20 cellular contexts compared by ENCODE assay signal in the genomic region with DNA sequence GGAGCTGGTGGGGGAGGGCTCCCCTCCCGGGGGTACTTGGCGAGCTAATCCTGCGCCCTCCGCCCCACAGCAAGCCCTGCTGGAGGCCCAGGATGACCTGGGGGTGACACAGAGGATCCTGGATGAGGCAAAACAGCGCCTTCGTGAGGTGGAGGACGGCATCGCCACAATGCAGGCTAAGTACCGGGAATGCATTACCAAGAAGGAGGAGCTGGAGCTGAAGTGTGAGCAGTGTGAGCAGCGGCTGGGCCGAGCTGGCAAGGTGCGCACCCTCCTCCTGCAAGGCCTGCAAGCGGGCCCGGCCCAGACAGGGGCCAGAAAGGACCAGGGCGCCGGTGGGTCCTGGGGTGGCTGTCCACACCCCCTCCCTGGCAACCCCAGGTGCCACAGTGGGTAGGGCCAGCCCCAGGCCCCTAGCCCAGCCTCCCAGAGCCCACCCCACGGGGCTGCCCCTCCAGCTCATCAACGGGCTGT. TPM values are rescaled to one million over a fixed set of nuclear protein-coding genes. Genes with fewer than 3 reads are reported as not detected.
DNase-seq lines count a peak whose midpoint lies in the region; ATAC-seq and TF ChIP-seq lines count a peak whose summit lies in the region.
"Had no signal": no experiment of that assay in that cellular context is flagged by ENCODE, and none has a peak within 500 bp of the region (broad histone marks: within the 10 kb centered on the region; RNA-seq: fewer than 3 reads in every experiment).

No MANE protein-coding gene starts in this region.

- peak overlapping the region; percentile 56 for H3K14ac ChIP-seq in neuronal stem cell (ENCODE audit: low read length)

- H3K79me1 ChIP-seq in neuronal stem cell (ENCODE audit: low read depth, low read length): peaks cover 8% of the 10 kb centered on the region

- H3K4me1 ChIP-seq in OCI-LY1 (ENCODE audit: insufficient read depth, low read length, severe bottlenecking) (no peaks in the 10 kb centered on the region), neuronal stem cell (ENCODE audit: control insufficient read depth in 2 of 2, insufficient read depth in 1 of 2, low read depth in 1 of 2, low read length in 2 of 2) (peaks cover 0 to 4% of the 10 kb centered on the region in 2 donors)
- H3K4me1 ChIP-seq: ascending aorta, heart right ventricle had no signal

- H3K9me2 ChIP-seq in OCI-LY1 (ENCODE audit: low read depth, low read length): no peaks in the 10 kb centered on the region

- H3K79me2 ChIP-seq in OCI-LY1 (ENCODE audit: insufficient read depth, low read length): no peaks in the 10 kb centered on the region

- intact Hi-C loops in activated CD8-positive, alpha-beta T cell treated with anti-CD3 and anti-CD28 coated beads for 36 hours (cut with micrococcal nuclease): no loop called here

- CTCF ChIA-PET in activated CD8-positive, alpha-beta T cell treated with anti-CD3 and anti-CD28 coated beads for 36 hours (lab: Charles Lee): interaction anchor here (1.0 to 1.2 kb wide), 2 partner anchors 24 to 58 kb away, joined by 3 read pairs; no protein-coding TSS in a partner anchor
- CTCF ChIA-PET in activated CD8-positive, alpha-beta T cell treated with anti-CD3 and anti-CD28 coated beads, Interleukin-2, amount 10 ng/mL, durations not matched to agents 7 days and 5 days (lab: Charles Lee): interaction anchor here (1.2 to 1.6 kb wide), 4 partner anchors 9 to 110 kb away, joined by 3 to 4 read pairs (median 4); a partner anchor contains a TSS

- no peaks in the 10 kb centered on the region for H3K4me1 Mint-ChIP-seq in activated CD8-positive, alpha-beta T cell treated with anti-CD3 and anti-CD28 coated beads for 36 hours (ENCODE audit: low read depth)
- peaks cover 5% of the 10 kb centered on the region for H3K4me1 Mint-ChIP-seq in activated CD8-positive, alpha-beta T cell treated with anti-CD3 and anti-CD28 coated beads, Interleukin-2, amount 10 ng/mL, durations not matched to agents 7 days and 5 days (ENCODE audit: low read depth)
- H3K4me1 Mint-ChIP-seq in endothelial cell (ENCODE audit: unreplicated experiment): no peaks in the 10 kb centered on the region
- no peaks in the 10 kb centered on the region for H3K4me1 Mint-ChIP-seq in stimulated activated effector memory CD8-positive, alpha-beta T cell treated with anti-CD3 and anti-CD28 coated beads, Interleukin-12 subunit alpha, Interleukin-12 subunit beta, amount 100 ng/mL, for 72 hours
- no peaks in the 10 kb centered on the region for H3K4me1 Mint-ChIP-seq in T-helper 2 cell treated with Interferon-gamma antibody and Interleukin-4, amounts not matched to agents 5 μg/mL and 100 μg/mL, for 36 hours (ENCODE audit: low read depth)
- H3K4me1 Mint-ChIP-seq: activated T-helper 17 cell treated with anti-CD3 and anti-CD28 coated beads, Interleukin-2, amount 50 U/mL, for 72 hours; B cell had no signal

- H3K27ac Mint-ChIP-seq in activated CD8-positive, alpha-beta T cell treated with anti-CD3 and anti-CD28 coated beads for 36 hours: no peak overlapping the region
- no peak overlapping the region for H3K27ac Mint-ChIP-seq in activated CD8-positive, alpha-beta T cell treated with anti-CD3 and anti-CD28 coated beads, Interleukin-2, amount 10 ng/mL, durations not matched to agents 7 days and 5 days
- no peak overlapping the region for H3K27ac Mint-ChIP-seq in endothelial cell (ENCODE audit: unreplicated experiment)
- H3K27ac Mint-ChIP-seq in stimulated activated effector memory CD8-positive, alpha-beta T cell treated with anti-CD3 and anti-CD28 coated beads, Interleukin-12 subunit alpha, Interleukin-12 subunit beta, amount 100 ng/mL, for 72 hours: no peak overlapping the region
- no peak overlapping the region for H3K27ac Mint-ChIP-seq in T-helper 2 cell treated with Interferon-gamma antibody and Interleukin-4, amounts not matched to agents 5 μg/mL and 100 μg/mL, for 36 hours
- H3K27ac Mint-ChIP-seq: activated naive CD8-positive, alpha-beta T cell; activated T-helper 17 cell treated with anti-CD3 and anti-CD28 coated beads, Interleukin-2, amount 50 U/mL, for 72 hours had no signal

- peak overlapping the region; percentile 11 for H3K4ac ChIP-seq in neuronal stem cell (ENCODE audit: low read length)

- no peaks in the 10 kb centered on the region for H3K9me3 ChIP-seq in OCI-LY1 (ENCODE audit: low read length)
- H3K9me3 ChIP-seq in neuronal stem cell (replicated peaks in 1 of 2; ENCODE audit: control insufficient read depth in 2 of 2, insufficient read depth in 1 of 2, low read depth in 1 of 2, low read length in 2 of 2): no peaks in the 10 kb centered on the region
- H3K9me3 ChIP-seq: ascending aorta, heart right ventricle had no signal

- peak overlapping the region; percentile 81 for H2AK5ac ChIP-seq in neuronal stem cell (ENCODE audit: low read depth, low read length)

- H4K20me1 ChIP-seq in OCI-LY1 (ENCODE audit: insufficient read depth, low read length): no peaks in the 10 kb centered on the region

- H3K27ac ChIP-seq in OCI-LY1 (ENCODE audit: low read depth, low read length, poor library complexity, severe bottlenecking): no peak overlapping the region
- no peak overlapping the region for H3K27ac ChIP-seq in neuronal stem cell (replicated peaks; ENCODE audit: low read length)
- H3K27ac ChIP-seq: ascending aorta, heart right ventricle had no signal

- peaks cover 7% of the 10 kb centered on the region for H3K36me3 Mint-ChIP-seq in activated CD8-positive, alpha-beta T cell treated with anti-CD3 and anti-CD28 coated beads for 36 hours (ENCODE audit: low read depth)
- peaks cover 6% of the 10 kb centered on the region for H3K36me3 Mint-ChIP-seq in activated CD8-positive, alpha-beta T cell treated with anti-CD3 and anti-CD28 coated beads, Interleukin-2, amount 10 ng/mL, durations not matched to agents 7 days and 5 days (ENCODE audit: low read depth)
- no peaks in the 10 kb centered on the region for H3K36me3 Mint-ChIP-seq in endothelial cell (ENCODE audit: low read depth, unreplicated experiment)
- H3K36me3 Mint-ChIP-seq in stimulated activated effector memory CD8-positive, alpha-beta T cell treated with anti-CD3 and anti-CD28 coated beads, Interleukin-12 subunit alpha, Interleukin-12 subunit beta, amount 100 ng/mL, for 72 hours: peaks cover 15% of the 10 kb centered on the region
- peaks cover 6% of the 10 kb centered on the region for H3K36me3 Mint-ChIP-seq in T-helper 2 cell treated with Interferon-gamma antibody and Interleukin-4, amounts not matched to agents 5 μg/mL and 100 μg/mL, for 36 hours (ENCODE audit: low read depth)

- H3K27me3 ChIP-seq in OCI-LY1 (ENCODE audit: insufficient read depth, low read length): no peaks in the 10 kb centered on the region
- no peaks in the 10 kb centered on the region for H3K27me3 ChIP-seq in neuronal stem cell (ENCODE audit: control insufficient read depth in 3 of 3, insufficient read depth in 3 of 3, low read depth in 1 of 3, low read length in 3 of 3)
- H3K27me3 ChIP-seq: ascending aorta, heart right ventricle had no signal

- H3F3A ChIP-seq in OCI-LY1 (ENCODE audit: insufficient read depth, low read length): no peaks in the 10 kb centered on the region

- H3K36me3 ChIP-seq in OCI-LY1 (ENCODE audit: insufficient read depth, low read length): no peaks in the 10 kb centered on the region
- no peaks in the 10 kb centered on the region for H3K36me3 ChIP-seq in neuronal stem cell (replicated peaks in 1 of 2; ENCODE audit: control insufficient read depth in 2 of 2, insufficient read depth in 2 of 2, low read length in 2 of 2)

- TF ChIP-seq CTCF in activated CD8-positive, alpha-beta T cell treated with anti-CD3 and anti-CD28 coated beads for 36 hours (IDR thresholded peaks at IDR 0.05): peak; percentile 17
- peak; percentile 17; the same call in 1 of the 2 replicates for TF ChIP-seq CTCF in OCI-LY1 (IDR thresholded peaks at IDR 0.05; ENCODE audit: low read length)
- no peak for TF ChIP-seq CTCF in endothelial cell (IDR thresholded peaks at IDR 0.05; ENCODE audit: unreplicated experiment)

- no peaks in the 10 kb centered on the region for H3K27me3 Mint-ChIP-seq in activated CD8-positive, alpha-beta T cell treated with anti-CD3 and anti-CD28 coated beads for 36 hours
- H3K27me3 Mint-ChIP-seq in activated CD8-positive, alpha-beta T cell treated with anti-CD3 and anti-CD28 coated beads, Interleukin-2, amount 10 ng/mL, durations not matched to agents 7 days and 5 days (ENCODE audit: low read depth): no peaks in the 10 kb centered on the region
- peaks cover 10% of the 10 kb centered on the region for H3K27me3 Mint-ChIP-seq in endothelial cell (ENCODE audit: unreplicated experiment)
- H3K27me3 Mint-ChIP-seq in T-helper 2 cell treated with Interferon-gamma antibody and Interleukin-4, amounts not matched to agents 5 μg/mL and 100 μg/mL, for 36 hours (ENCODE audit: low read depth): no peaks in the 10 kb centered on the region
- H3K27me3 Mint-ChIP-seq: activated naive CD8-positive, alpha-beta T cell; activated T-helper 17 cell treated with anti-CD3 and anti-CD28 coated beads, Interleukin-2, amount 50 U/mL, for 72 hours; B cell had no signal

- H3K23ac ChIP-seq in neuronal stem cell (ENCODE audit: low read depth, low read length, poor library complexity): peak overlapping the region; percentile 89

- no peak overlapping the region for H3K4me3 Mint-ChIP-seq in activated CD8-positive, alpha-beta T cell treated with anti-CD3 and anti-CD28 coated beads for 36 hours
- no peak overlapping the region for H3K4me3 Mint-ChIP-seq in activated CD8-positive, alpha-beta T cell treated with anti-CD3 and anti-CD28 coated beads, Interleukin-2, amount 10 ng/mL, durations not matched to agents 7 days and 5 days
- H3K4me3 Mint-ChIP-seq in endothelial cell (ENCODE audit: unreplicated experiment): no peak overlapping the region
- no peak overlapping the region for H3K4me3 Mint-ChIP-seq in stimulated activated effector memory CD8-positive, alpha-beta T cell treated with anti-CD3 and anti-CD28 coated beads, Interleukin-12 subunit alpha, Interleukin-12 subunit beta, amount 100 ng/mL, for 72 hours
- H3K4me3 Mint-ChIP-seq in T-helper 2 cell treated with Interferon-gamma antibody and Interleukin-4, amounts not matched to agents 5 μg/mL and 100 μg/mL, for 36 hours: no peak overlapping the region
- H3K4me3 Mint-ChIP-seq: activated naive CD8-positive, alpha-beta T cell; activated T-helper 17 cell treated with anti-CD3 and anti-CD28 coated beads, Interleukin-2, amount 50 U/mL, for 72 hours; B cell had no signal

- H3K4me3 ChIP-seq in OCI-LY1 (ENCODE audit: low read depth, low read length, poor library complexity, severe bottlenecking): no peak overlapping the region
- H3K4me3 ChIP-seq in neuronal stem cell (ENCODE audit: low read length in 2 of 2): no peak overlapping the region
- H3K4me3 ChIP-seq: ascending aorta, heart right ventricle had no signal

- peak overlapping the region; percentile 53 for H2BK5ac ChIP-seq in neuronal stem cell (ENCODE audit: low read length)

- POLR2A ChIA-PET in activated CD8-positive, alpha-beta T cell treated with anti-CD3 and anti-CD28 coated beads for 36 hours (lab: Charles Lee): interaction anchor here (1.6 to 2.0 kb wide), 2 partner anchors 18 kb away, joined by 4 to 5 read pairs; no protein-coding TSS in a partner anchor
- POLR2A ChIA-PET in activated CD8-positive, alpha-beta T cell treated with anti-CD3 and anti-CD28 coated beads, Interleukin-2, amount 10 ng/mL, durations not matched to agents 7 days and 5 days (lab: Charles Lee): interaction anchor here (1.0 kb wide), 1 partner anchor 14 kb away, joined by 3 read pairs; no protein-coding TSS in a partner anchor

- peak overlapping the region; percentile 80 for H3K18ac ChIP-seq in neuronal stem cell (ENCODE audit: low read length)

- no peaks in the 10 kb centered on the region for H3K9me3 Mint-ChIP-seq in activated CD8-positive, alpha-beta T cell treated with anti-CD3 and anti-CD28 coated beads for 36 hours
- no peaks in the 10 kb centered on the region for H3K9me3 Mint-ChIP-seq in activated CD8-positive, alpha-beta T cell treated with anti-CD3 and anti-CD28 coated beads, Interleukin-2, amount 10 ng/mL, durations not matched to agents 7 days and 5 days (ENCODE audit: insufficient read depth)
- H3K9me3 Mint-ChIP-seq in endothelial cell (ENCODE audit: unreplicated experiment): no peaks in the 10 kb centered on the region
- H3K9me3 Mint-ChIP-seq in stimulated activated effector memory CD8-positive, alpha-beta T cell treated with anti-CD3 and anti-CD28 coated beads, Interleukin-12 subunit alpha, Interleukin-12 subunit beta, amount 100 ng/mL, for 72 hours: no peaks in the 10 kb centered on the region
- no peaks in the 10 kb centered on the region for H3K9me3 Mint-ChIP-seq in T-helper 2 cell treated with Interferon-gamma antibody and Interleukin-4, amounts not matched to agents 5 μg/mL and 100 μg/mL, for 36 hours
- H3K9me3 Mint-ChIP-seq: activated T-helper 17 cell treated with anti-CD3 and anti-CD28 coated beads, Interleukin-2, amount 50 U/mL, for 72 hours had no signal

- peak overlapping the region; percentile 72 for H4K91ac ChIP-seq in neuronal stem cell (ENCODE audit: low read depth, low read length, poor library complexity)

- no peak overlapping the region for H2BK120ac ChIP-seq in neuronal stem cell (ENCODE audit: low read depth, low read length)

- ATAC-seq in activated CD8-positive, alpha-beta T cell treated with anti-CD3 and anti-CD28 coated beads for 36 hours: no peak
- no peak for ATAC-seq in activated CD8-positive, alpha-beta T cell treated with anti-CD3 and anti-CD28 coated beads, Interleukin-2, amount 10 ng/mL, durations not matched to agents 7 days and 5 days
- ATAC-seq in stimulated activated effector memory CD8-positive, alpha-beta T cell treated with anti-CD3 and anti-CD28 coated beads, Interleukin-12 subunit alpha, Interleukin-12 subunit beta, amount 100 ng/mL, for 72 hours: no peak
- ATAC-seq: activated T-helper 17 cell treated with anti-CD3 and anti-CD28 coated beads, Interleukin-2, amount 50 U/mL, for 72 hours; heart right ventricle had no signal

- WGBS in neuronal stem cell (ENCODE audit: extremely low coverage in 2 of 2, insufficient read length in 2 of 2, insufficient replicate concordance in 1 of 2), 2 donors: no CpG with 5 or more reads among the region's 18 CpGs

- peak overlapping the region; percentile 84 for H2BK12ac ChIP-seq in neuronal stem cell (ENCODE audit: low read length)

- no peak for DNase-seq in activated CD8-positive, alpha-beta T cell treated with anti-CD3 and anti-CD28 coated beads for 36 hours
- no peak for DNase-seq in activated CD8-positive, alpha-beta T cell treated with anti-CD3 and anti-CD28 coated beads, Interleukin-2, amount 10 ng/mL, durations not matched to agents 7 days and 5 days
- DNase-seq in endothelial cell (ENCODE audit: low spot score) (peak; percentile 28), neuronal stem cell (ENCODE audit: low spot score) (no peak), GOT3 (lab: John Stamatoyannopoulos, UW) (no peak)
- no peak for DNase-seq in stimulated activated effector memory CD8-positive, alpha-beta T cell treated with anti-CD3 and anti-CD28 coated beads, Interleukin-12 subunit alpha, Interleukin-12 subunit beta, amount 100 ng/mL, for 72 hours (ENCODE audit: low spot score in 2 of 2)
- no peak for DNase-seq in T-helper 2 cell treated with Interferon-gamma antibody and Interleukin-4, amounts not matched to agents 5 μg/mL and 100 μg/mL, for 36 hours (ENCODE audit: low spot score)
- DNase-seq: activated CD8-positive, alpha-beta memory T cell treated with anti-CD3 and anti-CD28 coated beads, Interleukin-2, amount 50 U/mL, for 48 hours; COR-L47; heart right ventricle; Kasumi-1; NCI-H1048; NCI-H187; small intestine; stimulated activated CD4-positive, alpha-beta T cell treated with anti-CD3 and anti-CD28 coated beads, Interleukin-1b, Interleukin-23, amount 100 ng/mL, for 48 hours had no signal

- no peak overlapping the region for H4K8ac ChIP-seq in neuronal stem cell (ENCODE audit: low read depth, low read length)

- H3K9ac ChIP-seq in OCI-LY1 (ENCODE audit: low read length): no peak overlapping the region
- H3K9ac ChIP-seq in neuronal stem cell (ENCODE audit: low read depth, low read length, poor library complexity): peak overlapping the region; percentile 84

- H3K4me2 ChIP-seq in OCI-LY1 (ENCODE audit: low read length) (no peak overlapping the region), neuronal stem cell (ENCODE audit: insufficient read depth, low read length, poor library complexity, severe bottlenecking) (no peak overlapping the region)

- H2AFZ ChIP-seq in OCI-LY1 (ENCODE audit: low read length) (no peak overlapping the region), neuronal stem cell (ENCODE audit: low read length) (no peak overlapping the region)

- no peak overlapping the region for H2BK15ac ChIP-seq in neuronal stem cell (ENCODE audit: low read length)

RNA-seq across cellular contexts. Expression of a gene that starts 21.4 kb away (rescaled TPM):
- total RNA-seq in activated CD8-positive, alpha-beta T cell treated with anti-CD3 and anti-CD28 coated beads for 36 hours: 100 to 1,000 TPM in 1 of 2 experiments, 10 to 100 TPM in 1; 98.1 to 101 TPM
- 100 to 1,000 TPM in 1 of 2 experiments, 10 to 100 TPM in 1; 95.6 to 105 TPM for total RNA-seq in activated CD8-positive, alpha-beta T cell treated with anti-CD3 and anti-CD28 coated beads, Interleukin-2, amount 10 ng/mL, durations not matched to agents 7 days and 5 days
- 118 TPM for total RNA-seq in endothelial cell (ENCODE audit: unreplicated experiment)
- polyA plus RNA-seq in neuronal stem cell (2013, experiment 1 of 2): 52.3 TPM
- 51.8 TPM for polyA plus RNA-seq in neuronal stem cell (2013, experiment 2 of 2)

RNA-seq across cellular contexts. Expression of a gene that starts 22.1 kb away (rescaled TPM):
- 10 to 100 TPM; 18.4 to 20.6 TPM for total RNA-seq in activated CD8-positive, alpha-beta T cell treated with anti-CD3 and anti-CD28 coated beads for 36 hours
- 10 to 100 TPM; 14.6 to 16.2 TPM for total RNA-seq in activated CD8-positive, alpha-beta T cell treated with anti-CD3 and anti-CD28 coated beads, Interleukin-2, amount 10 ng/mL, durations not matched to agents 7 days and 5 days
- total RNA-seq in endothelial cell (ENCODE audit: unreplicated experiment): 15.9 TPM
- polyA plus RNA-seq in neuronal stem cell (2013, experiment 1 of 2): 23.3 TPM
- 25.3 TPM for polyA plus RNA-seq in neuronal stem cell (2013, experiment 2 of 2)
- total RNA-seq: ascending aorta had no signal

RNA-seq across cellular contexts. Expression of a gene that starts 56.5 kb away (rescaled TPM):
- not detected for total RNA-seq in activated CD8-positive, alpha-beta T cell treated with anti-CD3 and anti-CD28 coated beads for 36 hours
- under 1 TPM; 0.13 to 0.21 TPM for total RNA-seq in activated CD8-positive, alpha-beta T cell treated with anti-CD3 and anti-CD28 coated beads, Interleukin-2, amount 10 ng/mL, durations not matched to agents 7 days and 5 days
- 175 TPM for total RNA-seq in endothelial cell (ENCODE audit: unreplicated experiment)
- 0.77 TPM for polyA plus RNA-seq in neuronal stem cell (2013, experiment 1 of 2)
- polyA plus RNA-seq in neuronal stem cell (2013, experiment 2 of 2): 0.87 TPM

Comparison
In these comparisons a context has a peak if more than half of its experiments do, and no peak if none do; other contexts are left out.
1. RNA of a gene that starts 56.5 kb away (total RNA-seq): 175 TPM in endothelial cell (single experiment); 0.13 to 0.21 TPM in activated CD8-positive, alpha-beta T cell treated with anti-CD3 and anti-CD28 coated beads, Interleukin-2, amount 10 ng/mL, durations not matched to agents 7 days and 5 days and not detected in activated CD8-positive, alpha-beta T cell treated with anti-CD3 and anti-CD28 coated beads for 36 hours; every median in the first group is over 100 times any median in the second.